In the genomic region with DNA sequence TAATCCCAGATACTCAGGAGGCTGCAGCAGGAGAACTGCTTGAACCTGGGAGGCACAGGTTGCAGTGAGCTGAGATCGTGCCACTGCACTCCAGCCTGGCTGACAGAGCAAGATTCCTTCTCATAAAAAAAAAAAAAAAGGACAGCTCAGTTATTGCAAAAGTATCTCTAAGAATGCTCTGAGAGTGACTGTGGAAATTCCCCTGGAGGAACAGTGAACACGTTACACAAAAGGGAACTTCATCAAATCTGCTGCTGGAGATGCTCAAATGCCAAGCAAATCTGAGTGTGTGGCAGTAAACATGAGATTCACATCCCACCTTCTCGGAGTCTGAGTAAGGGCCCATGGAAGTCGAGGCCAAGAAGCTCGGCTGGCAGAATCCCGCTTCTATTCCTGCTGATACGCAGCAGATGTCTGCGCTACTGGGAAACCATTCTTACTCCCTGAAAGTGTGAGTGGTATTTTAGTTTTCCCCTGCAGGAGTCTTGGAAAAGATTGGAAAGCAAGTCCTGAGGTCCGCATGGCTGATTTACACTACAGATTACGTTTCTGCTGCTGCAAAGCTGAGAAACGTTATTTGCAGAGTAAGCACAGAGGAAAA, we compare ENCODE assay signal across 22 cellular contexts.
DNase-seq lines count a peak whose midpoint lies in the region; ATAC-seq and TF ChIP-seq lines count a peak whose summit lies in the region.
"Had no signal": no experiment of that assay in that cellular context is flagged by ENCODE, and none has a peak within 500 bp of the region (broad histone marks: within the 10 kb centered on the region; RNA-seq: fewer than 3 reads in every experiment).

No MANE protein-coding gene starts in this region.

- no peak for ATAC-seq in HG03175 (IDR thresholded peaks at IDR 0.05; ENCODE audit: unreplicated experiment)
- ATAC-seq: activated CD8-positive, alpha-beta T cell treated with anti-CD3 and anti-CD28 coated beads for 36 hours; left ventricle myocardium superior; Right ventricle myocardium inferior; stimulated activated memory B cell treated with anti-CD40 and anti-IgM and Interleukin-4, amounts not matched to agents 10 μg/mL and 1 μg/mL and 100 μg/mL, for 72 hours had no signal

- TF ChIP-seq EP300 in suprapubic skin (IDR thresholded peaks at IDR 0.05) = no peak

- H3K27me3 ChIP-seq in suprapubic skin (no peaks in the 10 kb centered on the region), HAP-1 (ENCODE audit: low read depth) (no peaks in the 10 kb centered on the region)
- H3K27me3 ChIP-seq: BE2C, right atrium auricular region, upper lobe of left lung had no signal

- peaks cover 38% of the 10 kb centered on the region for H3K4me1 ChIP-seq in suprapubic skin
- H3K4me1 ChIP-seq in HAP-1 = peaks cover 7% of the 10 kb centered on the region

- H3K36me3 ChIP-seq in suprapubic skin (no peaks in the 10 kb centered on the region), HAP-1 (replicated peaks) (no peaks in the 10 kb centered on the region)
- H3K36me3 ChIP-seq: BE2C, right atrium auricular region had no signal

- H3K9me3 ChIP-seq in suprapubic skin (no peaks in the 10 kb centered on the region), HAP-1 (no peaks in the 10 kb centered on the region)
- H3K9me3 ChIP-seq: BE2C, right atrium auricular region, upper lobe of left lung had no signal

- DNase-seq in GM04503 (ENCODE audit: low read depth) (peak; percentile 51), RPMI7951 (ENCODE audit: low read depth) (peak; percentile 24), fibroblast of gingiva (ENCODE audit: low read depth) (peak; percentile 68), posterior cingulate gyrus (peak in 7 of 10 donors; percentile 31 to 89 (median 52)), suprapubic skin (ENCODE audit: low spot score in 2 of 2) (no peak), HAP-1 (ENCODE audit: low spot score in 2 of 2) (no peak), Ammon's horn (ENCODE audit: low spot score) (no peak)
- DNase-seq: activated B cell treated with CpG ODN at 0.5 μM for 24 hours; activated CD8-positive, alpha-beta T cell treated with anti-CD3 and anti-CD28 coated beads for 36 hours; activated naive CD8-positive, alpha-beta T cell treated with anti-CD3 and anti-CD28 coated beads, Interleukin-2, amount 10 ng/mL, durations not matched to agents 7 days and 5 days; activated T-cell treated with anti-CD3 and anti-CD28 coated beads, Interleukin-2, amount 50 U/mL, for 1 hour; BE2C; dermis blood vessel endothelial cell; left ventricle myocardium superior; NCI-H1092 treated with DMSO at 0.1 percent for 48 hours; NCI-H2081 treated with DMSO at 0.1 percent for 48 hours; NCI-H446 treated with DMSO at 0.1 percent for 48 hours had no signal

- H3K4me3 ChIP-seq in suprapubic skin (no peak overlapping the region), HAP-1 (no peak overlapping the region)
- H3K4me3 ChIP-seq: right atrium auricular region, upper lobe of left lung had no signal

- intact Hi-C loops in posterior cingulate gyrus (cut with DNase I) = no loop called here

- no peak for TF ChIP-seq POLR2A in suprapubic skin (IDR thresholded peaks at IDR 0.05)

- TF ChIP-seq CTCF in suprapubic skin (IDR thresholded peaks at IDR 0.05) = no peak

- WGBS in suprapubic skin = 71% methylated on average over 11 of the region's 11 CpGs

- in situ Hi-C loops in HAP-1 (cut with MboI; ENCODE audit: low sequenced_read_pairs) = loop anchor here (25.0 kb wide), 1 partner anchor 750 kb away; no protein-coding TSS in a partner anchor

- no peak overlapping the region for H3K27ac ChIP-seq in suprapubic skin
- H3K27ac ChIP-seq: right atrium auricular region, upper lobe of left lung had no signal

Comparison
In these comparisons a context has a peak if more than half of its experiments do, and no peak if none do; other contexts are left out.
1. DNase-seq: peak in GM04503 (single experiment), RPMI7951 (single experiment), fibroblast of gingiva (single experiment) and posterior cingulate gyrus (7 of 10); none in suprapubic skin (0 of 2), HAP-1 (0 of 2) and Ammon's horn (single experiment).